Comparison of ENCODE assay signal across 20 cellular contexts in the genomic region with DNA sequence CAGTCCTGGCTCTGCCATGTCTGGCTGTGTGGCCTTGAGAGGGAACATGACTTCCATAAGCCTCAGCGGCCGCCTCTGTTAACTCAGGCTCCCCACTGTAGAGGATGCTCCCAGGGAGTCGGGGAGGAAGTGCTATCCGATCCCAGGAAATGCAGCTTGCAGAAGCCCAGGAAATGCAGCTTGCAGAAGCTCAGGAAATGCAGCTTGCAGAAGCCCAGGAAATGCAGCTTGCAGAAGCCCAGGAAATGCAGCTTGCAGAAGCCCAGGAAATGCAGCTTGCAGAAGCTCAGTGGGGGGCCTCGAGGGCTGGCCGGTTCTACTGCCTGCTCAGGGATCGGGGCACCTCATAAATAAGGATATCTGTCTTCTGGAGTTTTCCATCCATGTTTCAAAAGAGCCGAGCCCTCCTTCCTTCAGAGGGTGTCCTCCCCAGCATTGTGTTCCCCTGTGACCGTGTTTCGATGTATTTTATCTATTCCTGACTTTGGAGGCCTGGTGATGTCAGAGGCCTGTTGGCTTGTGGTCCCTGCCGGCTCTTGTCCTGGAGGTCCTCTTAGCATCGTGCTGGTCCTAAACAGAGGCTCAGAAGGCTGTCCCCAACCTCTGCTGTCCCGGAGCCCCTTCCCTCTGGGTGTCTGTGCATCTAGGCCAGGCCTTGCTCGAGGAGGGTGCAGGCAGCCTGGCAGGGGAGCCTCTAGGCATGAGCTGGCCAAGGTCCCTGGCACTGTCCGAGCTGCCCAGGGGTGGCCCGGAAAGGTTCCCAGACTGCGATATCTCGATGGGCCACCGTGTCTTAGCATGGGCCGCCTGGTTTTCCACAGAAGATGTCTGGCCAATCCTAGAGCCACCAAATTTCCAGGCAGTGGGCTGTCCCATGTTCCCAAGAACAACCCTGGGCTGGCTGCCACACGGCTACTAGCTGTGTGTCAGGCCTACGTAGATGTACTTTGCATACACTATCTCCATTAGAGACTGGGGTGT. TPM values are rescaled to one million over a fixed set of nuclear protein-coding genes. Genes with fewer than 3 reads are reported as not detected.
DNase-seq lines count a peak whose midpoint lies in the region; ATAC-seq, FAIRE-seq and TF ChIP-seq lines count a peak whose summit lies in the region.
"Had no signal": no experiment of that assay in that cellular context is flagged by ENCODE, and none has a peak within 500 bp of the region (broad histone marks: within the 10 kb centered on the region; RNA-seq: fewer than 3 reads in every experiment).

No MANE protein-coding gene starts in this region.

- no peak overlapping the region for H2BK15ac ChIP-seq in H9 (ENCODE audit: low read depth, low read length)

- no peaks in the 10 kb centered on the region for H3K79me1 ChIP-seq in H9 (ENCODE audit: insufficient read depth, low read depth, low read length, poor library complexity, severe bottlenecking)

- H3K36me3 ChIP-seq in K562 (ENCODE audit: control insufficient read depth, insufficient read depth, low read length) (no peaks in the 10 kb centered on the region), kidney (ENCODE audit: control insufficient read depth in 1 of 2, insufficient read depth in 2 of 2, low read length in 2 of 2) (no peaks in the 10 kb centered on the region), stomach (no peaks in the 10 kb centered on the region), mammary epithelial cell (ENCODE audit: insufficient read depth, low read length) (no peaks in the 10 kb centered on the region)
- H3K36me3 ChIP-seq: BE2C, ovary, tibial nerve had no signal

- no peak overlapping the region for H3K4me3 ChIP-seq in K562
- no peak overlapping the region for H3K4me3 ChIP-seq in kidney (ENCODE audit: low read length in 2 of 2)
- no peak overlapping the region for H3K4me3 ChIP-seq in stomach
- H3K4me3 ChIP-seq in mammary epithelial cell (replicated peaks in 1 of 3; ENCODE audit: insufficient read depth in 1 of 3, low read depth in 2 of 3, low read length in 3 of 3) = no peak overlapping the region
- H3K4me3 ChIP-seq: ovary, tibial nerve had no signal

- H3K27me3 ChIP-seq in H9 (ENCODE audit: insufficient read depth, low read length) = no peaks in the 10 kb centered on the region
- peaks cover 0 to 17% of the 10 kb centered on the region in 2 experiments; a peak in 3 of 5 replicates for H3K27me3 ChIP-seq in K562 (ENCODE audit: control insufficient read depth in 2 of 2, insufficient read depth in 2 of 2, low read length in 2 of 2)
- no peaks in the 10 kb centered on the region for H3K27me3 ChIP-seq in stomach
- no peaks in the 10 kb centered on the region for H3K27me3 ChIP-seq in mammary epithelial cell (ENCODE audit: insufficient read depth, low read length)
- H3K27me3 ChIP-seq: BE2C, ovary, tibial nerve had no signal

- no peak overlapping the region for H3K4ac ChIP-seq in H9 (ENCODE audit: low read depth, low read length)

- no peak overlapping the region for H4K8ac ChIP-seq in H9 (replicated peaks; ENCODE audit: insufficient read length, low read depth, low read length)

- H2BK12ac ChIP-seq in H9 (ENCODE audit: insufficient read length, low read depth, low read length) = no peak overlapping the region

- no peak overlapping the region for H2AK5ac ChIP-seq in H9 (ENCODE audit: insufficient read length, low read length)

- TF ChIP-seq CTCF in H9 (conservative IDR thresholded peaks at IDR 0.05) (no peak), K562 (IDR thresholded peaks at IDR 0.05 in 2 of 3, conservative IDR thresholded peaks at IDR 0.05 in 1 of 3; ENCODE audit: insufficient read depth in 2 of 3, low read depth in 1 of 3, low read length in 3 of 3) (no peak), kidney (IDR thresholded peaks at IDR 0.05; ENCODE audit: borderline replicate concordance, extremely low read depth, insufficient read depth) (no peak), stomach (IDR thresholded peaks at IDR 0.05) (no peak), mammary epithelial cell (conservative IDR thresholded peaks at IDR 0.05 in 1 of 2, IDR thresholded peaks at IDR 0.05 in 1 of 2; ENCODE audit: extremely low read depth in 1 of 2, insufficient read depth in 1 of 2, low read depth in 1 of 2, low read length in 2 of 2) (no peak)

- TF ChIP-seq POLR2A in K562 (conservative IDR thresholded peaks at IDR 0.05) (no peak), stomach (IDR thresholded peaks at IDR 0.05) (no peak)

- H3K79me2 ChIP-seq in H9 (ENCODE audit: insufficient read depth, low read length) (no peaks in the 10 kb centered on the region), K562 (ENCODE audit: control insufficient read depth, insufficient read depth, low read length) (no peaks in the 10 kb centered on the region), mammary epithelial cell (ENCODE audit: insufficient read depth, low read length) (no peaks in the 10 kb centered on the region)

- no peak overlapping the region for H3K4me3 Mint-ChIP-seq in H9

- H2BK120ac ChIP-seq in H9 (ENCODE audit: low read depth, low read length, poor library complexity, severe bottlenecking) = no peak overlapping the region

- intact Hi-C loops in K562 (cut with micrococcal nuclease) = loop anchor here (10.0 kb wide), 4 partner anchors 84 to 514 kb away; partner anchors contain the start of genes CCND1 and MYEOV
- intact Hi-C loops in kidney (cut with DNase I) = no loop called here
- intact Hi-C loops in stomach (cut with DNase I; ENCODE audit: low total_unique reads) = no loop called here
- intact Hi-C loops in mammary epithelial cell (cut with micrococcal nuclease) = loop anchor here (1.0 to 5.0 kb wide), 6 partner anchors 109 to 512 kb away; no protein-coding TSS in a partner anchor

- in situ Hi-C loops in K562 (cut with MboI) (no loop called here), mammary epithelial cell (cut with MboI; ENCODE audit: low sequenced_read_pairs in 2 of 2) (no loop called here)

- no peak overlapping the region for H4K5ac ChIP-seq in H9 (ENCODE audit: insufficient read length, low read depth, low read length)

- H3K27ac Mint-ChIP-seq in H9 = no peak overlapping the region; a peak in 1 of 7 replicates

- H3K9me3 ChIP-seq in H9 (ENCODE audit: control insufficient read depth, low read depth, low read length) = peaks cover 10% of the 10 kb centered on the region
- H3K9me3 ChIP-seq in K562 (replicated peaks; ENCODE audit: control insufficient read depth, insufficient read depth, low read depth, low read length) = no peaks in the 10 kb centered on the region
- H3K9me3 ChIP-seq in kidney (ENCODE audit: control insufficient read depth in 1 of 2, low read length in 2 of 2) = peaks cover 0 to 9% of the 10 kb centered on the region in 2 donors
- H3K9me3 ChIP-seq in stomach = peaks cover 0 to 6% (median 2%) of the 10 kb centered on the region in 4 donors
- H3K9me3 ChIP-seq in mammary epithelial cell (replicated peaks; ENCODE audit: insufficient read depth, low read length) = peaks cover 12% of the 10 kb centered on the region
- H3K9me3 ChIP-seq: BE2C, ovary had no signal

- BruUV-seq in K562 (replicated peaks; lab: Mats Ljungman, UMichigan) (no TSS peak), mammary epithelial cell (replicated peaks; lab: Mats Ljungman, UMichigan) (no TSS peak)

- peaks cover 6% of the 10 kb centered on the region for H3K27me3 Mint-ChIP-seq in H9 (ENCODE audit: low read depth)

- H3K56ac ChIP-seq in H9 (ENCODE audit: insufficient read length, low read depth, low read length) = no peak overlapping the region

- no CpG with 5 or more reads among the region's 22 CpGs for WGBS in H9 (ENCODE audit: extremely low coverage, insufficient read length, low lambda C conversion rate)
- WGBS in K562 (ENCODE audit: insufficient coverage, low coverage, missing lambda C conversion rate) = 24% methylated on average over 22 of the region's 22 CpGs
- 59 to 78% (median 69%) methylated on average over 15 to 22 of the region's 22 CpGs for WGBS in stomach, 5 donors
- WGBS in mammary epithelial cell (ENCODE audit: low coverage, missing lambda C conversion rate) = 85% methylated on average over 19 of the region's 22 CpGs

- CTCF ChIA-PET in K562 (lab: Yijun Ruan, JAX; ENCODE audit: low intra/inter-chr PET ratio) (interaction anchor here (1.0 to 1.2 kb wide), 3 partner anchors 109 to 513 kb away, joined by 3 read pairs; no protein-coding TSS in a partner anchor), mammary epithelial cell (lab: Charles Lee; ENCODE audit: low non-redundant PET) (interaction anchor here (0.7 to 1.1 kb wide), 7 partner anchors 8 to 544 kb away, joined by 3 to 5 read pairs (median 3); no protein-coding TSS in a partner anchor)

- no peak overlapping the region for H4K91ac ChIP-seq in H9 (ENCODE audit: insufficient read length, low read depth, low read length)

- POLR2A ChIA-PET in K562 (lab: Yijun Ruan, JAX) = interaction anchor here (0.8 to 0.9 kb wide), 2 partner anchors 12 to 22 kb away, joined by 3 to 4 read pairs; no protein-coding TSS in a partner anchor

- no peak overlapping the region for H3K14ac ChIP-seq in H9 (ENCODE audit: insufficient read depth, low read length)

- TF ChIP-seq RAD21 in K562 (CRISPR knock-in tag; conservative IDR thresholded peaks at IDR 0.05 in 1 of 2, IDR thresholded peaks at IDR 0.05 in 1 of 2) = no peak

- no peak overlapping the region for H3K9ac ChIP-seq in H9 (ENCODE audit: extremely low read depth, insufficient read length, low read length)
- H3K9ac ChIP-seq in K562 (ENCODE audit: insufficient read depth in 1 of 2, low read depth in 2 of 2, low read length in 2 of 2) = no peak overlapping the region
- H3K9ac ChIP-seq in kidney (ENCODE audit: low read length in 2 of 2) = peak overlapping the region in 1 of 2 donors; percentile 24
- H3K9ac ChIP-seq in mammary epithelial cell (ENCODE audit: insufficient read depth, low read length) = no peak overlapping the region

- peak; percentile 54 for ATAC-seq in K562
- no peak for ATAC-seq in GM19455 (IDR thresholded peaks at IDR 0.05; ENCODE audit: unreplicated experiment)
- ATAC-seq in HG02938 (IDR thresholded peaks at IDR 0.05; ENCODE audit: unreplicated experiment) = no peak
- ATAC-seq: activated CD4-positive, CD25-positive, alpha-beta regulatory T cell treated with anti-CD3 and anti-CD28 coated beads, Interleukin-2, amount 50 U/mL, for 24 hours had no signal

- H2AFZ ChIP-seq in H9 (ENCODE audit: low read length) (no peak overlapping the region), K562 (ENCODE audit: low read depth, low read length) (no peak overlapping the region), mammary epithelial cell (ENCODE audit: low read depth, low read length) (no peak overlapping the region)

- no peak overlapping the region for H3K27ac ChIP-seq in H9 (ENCODE audit: insufficient read length, low read depth, low read length)
- H3K27ac ChIP-seq in K562 (ENCODE audit: extremely low read depth, low read depth, low read length) = no peak overlapping the region
- no peak overlapping the region for H3K27ac ChIP-seq in kidney (ENCODE audit: low read depth in 2 of 2, low read length in 2 of 2)
- peak overlapping the region; percentile 15 to 77 (median 66) for H3K27ac ChIP-seq in stomach
- H3K27ac ChIP-seq in mammary epithelial cell (ENCODE audit: insufficient read depth, low read depth, low read length) = no peak overlapping the region
- H3K27ac ChIP-seq: ovary had no signal

- DNase-seq in H9 (peak; percentile 34), K562 (ENCODE audit: extremely low read depth in 1 of 4, low spot score in 3 of 4) (no peak), kidney (peak; percentile 50), stomach (peak; percentile 83), mammary epithelial cell (no peak), NOMO-1 treated with dmso at 0.1 percent for 144 hours (lab: John Stamatoyannopoulos, UW; ENCODE audit: unreplicated experiment) (no peak)
- DNase-seq: activated CD8-positive, alpha-beta memory T cell treated with anti-CD3 and anti-CD28 coated beads, Interleukin-2, amount 50 U/mL, for 4 hours; activated naive CD4-positive, alpha-beta T cell; NCI-H1694; T-helper 2 cell had no signal

- TF ChIP-seq EP300 in K562 (IDR thresholded peaks at IDR 0.05; ENCODE audit: low read length) (no peak), stomach (IDR thresholded peaks at IDR 0.05) (no peak)

- FAIRE-seq in K562 (lab: Jason Lieb, UNC) = no peak
- FAIRE-seq in kidney (lab: Jason Lieb, UNC) = no peak
- FAIRE-seq: small intestine had no signal

- no peak overlapping the region for H2BK5ac ChIP-seq in H9 (ENCODE audit: insufficient read length, low read length)

- H4K20me1 ChIP-seq in H9 (ENCODE audit: control insufficient read depth, insufficient read depth, insufficient read length) (no peaks in the 10 kb centered on the region), K562 (replicated peaks; ENCODE audit: control insufficient read depth, insufficient read depth, low read length) (no peaks in the 10 kb centered on the region), mammary epithelial cell (ENCODE audit: insufficient read depth, low read length) (no peaks in the 10 kb centered on the region)

- no peaks in the 10 kb centered on the region for H3K23me2 ChIP-seq in H9 (ENCODE audit: insufficient read length, low read depth, low read length, poor library complexity, severe bottlenecking)

- H3K9me1 ChIP-seq in K562 (ENCODE audit: control insufficient read depth, insufficient read depth, low read length) = no peaks in the 10 kb centered on the region

- H3K4me1 ChIP-seq in H9 (ENCODE audit: insufficient read depth, low read length) (no peaks in the 10 kb centered on the region), K562 (replicated peaks in 1 of 2; ENCODE audit: control insufficient read depth in 2 of 2, insufficient read depth in 2 of 2, low read length in 2 of 2) (peaks cover 3 to 6% of the 10 kb centered on the region in 2 experiments; a peak in 2 of 5 replicates), kidney (ENCODE audit: control insufficient read depth in 1 of 2, insufficient read depth in 1 of 2, low read depth in 1 of 2, low read length in 2 of 2) (peaks cover 14 to 15% of the 10 kb centered on the region in 2 donors), stomach (peaks cover 12 to 45% (median 31%) of the 10 kb centered on the region in 4 donors), mammary epithelial cell (ENCODE audit: insufficient read depth, low read length) (peaks cover 4% of the 10 kb centered on the region)
- H3K4me1 ChIP-seq: BE2C had no signal

- H2BK20ac ChIP-seq in H9 (ENCODE audit: low read depth, low read length, poor library complexity, severe bottlenecking) = no peak overlapping the region

- H3K9me3 Mint-ChIP-seq in H9 = peaks cover 27 to 31% of the 10 kb centered on the region in 2 experiments

- H3K4me2 ChIP-seq in H9 (ENCODE audit: insufficient read depth, insufficient read length, low read length) = no peak overlapping the region
- no peak overlapping the region for H3K4me2 ChIP-seq in K562 (ENCODE audit: insufficient read depth, low read length)
- H3K4me2 ChIP-seq in mammary epithelial cell (ENCODE audit: insufficient read depth, low read depth, low read length) = no peak overlapping the region

- peaks cover 5 to 10% of the 10 kb centered on the region in 2 experiments for H3K4me1 Mint-ChIP-seq in H9

- peaks cover 15 to 28% (median 15%) of the 10 kb centered on the region in 3 experiments; a peak in 5 of 7 replicates for H3K36me3 Mint-ChIP-seq in H9 (ENCODE audit: insufficient read depth in 1 of 3, low read depth in 3 of 3)

- dilution Hi-C loops in mammary epithelial cell (cut with HindIII; ENCODE audit: low sequenced_read_pairs) = no loop called here

- H3K23ac ChIP-seq in H9 (ENCODE audit: insufficient read length, low read depth, low read length) = no peak overlapping the region

- peak overlapping the region; percentile 9 for H3K18ac ChIP-seq in H9 (ENCODE audit: insufficient read length, low read depth, low read length)

- no peak overlapping the region for H3T11ph ChIP-seq in H9 (ENCODE audit: low read length)

RNA-seq across cellular contexts. Expression of gene SMIM38, which starts 24.9 kb away (rescaled TPM):
- total RNA-seq in H9 (2021) (0.09 and 0.13 TPM in 2 replicates), K562 (2014; rRNA removed) (0.33 and 1.2 TPM in 2 replicates), K562 (2014; rRNA removed; fragmentation: Illumina TruSeq; extraction: Trizol) (0.06 and 0.15 TPM in 2 replicates), K562 (2015; rRNA removed; fragmentation: Illumina TruSeq; extraction: Trizol) (0.11 and 0.14 TPM in 2 replicates), K562 (2021) (0.27 and 0.38 TPM in 2 replicates), kidney (0.63 TPM), stomach (10 to 100 TPM in 2 of 5 donors, 1 to 10 TPM in 2, not detected in 1; 1.2 to 31.2 (median 14.7) TPM), mammary epithelial cell (under 1 TPM in 1 of 2 donors, not detected in 1; 0.50 TPM)
- total RNA-seq in K562 (2011; cell fraction: chromatin; rRNA removed; ENCODE audit: low replicate concordance) = 4.9 and 7.8 TPM in 2 replicates
- total RNA-seq in K562 (2011; cell fraction: nucleolus; rRNA removed) = 5.0 and 7.9 TPM in 2 replicates
- 4.7 and 5.7 TPM in 2 replicates for total RNA-seq in K562 (2011; cell fraction: nucleoplasm; rRNA removed)
- polyA plus RNA-seq in K562 (2011; rRNA removed) (0.34 and 0.99 TPM in 2 replicates), K562 (2014; fragmentation: Illumina TruSeq; extraction: Trizol) (0.21 TPM in 2 replicates), K562 (2014; fragmentation: Nextera tagmentation; extraction: Ambion mirVana) (not detected), K562 (2014; rRNA removed) (0.07 and 0.36 TPM in 2 replicates), kidney (ENCODE audit: insufficient read depth, low read depth, low replicate concordance) (0.19 TPM), stomach (10 to 100 TPM in 1 of 3 donors, 1 to 10 TPM in 2; 1.9 to 22.7 (median 8.1) TPM), mammary epithelial cell (not detected)
- polyA plus RNA-seq in K562 (2011; cell fraction: cytosol; rRNA removed) = 0.35 and 0.67 TPM in 2 replicates
- polyA plus RNA-seq in K562 (2011; cell fraction: nucleus; rRNA removed) = 1.3 and 4.0 TPM in 2 replicates
- polyA plus RNA-seq in K562 (2012) = 0.12 and 0.68 TPM in 2 replicates
- polyA minus RNA-seq in K562 (2011; rRNA and poly(A)+ RNA removed) = 0.24 and 1.5 TPM in 2 replicates
- 1.7 and 1.9 TPM in 2 replicates for polyA minus RNA-seq in K562 (2011; cell fraction: cytosol; rRNA and poly(A)+ RNA removed)
- polyA minus RNA-seq in K562 (2011; cell fraction: nucleus; rRNA and poly(A)+ RNA removed) = 1.1 and 1.3 TPM in 2 replicates
- not detected for polyA minus RNA-seq in mammary epithelial cell
- total RNA-seq: H4, HT-29, MCF 10A had no signal

Comparison
In these comparisons a context has a peak if more than half of its experiments do, and no peak if none do; other contexts are left out.
1. DNase-seq: peak in H9 (single experiment), kidney (single experiment) and stomach (single experiment); none in K562 (0 of 4), mammary epithelial cell (single experiment) and NOMO-1 treated with dmso at 0.1 percent for 144 hours (single experiment).
2. H3K27ac ChIP-seq: peak in stomach (5 of 5); none in H9 (single experiment), K562 (single experiment), kidney (0 of 2) and mammary epithelial cell (single experiment).
3. intact Hi-C loops: an anchor here in K562 (10.0 kb wide) and mammary epithelial cell (1.0 to 5.0 kb wide); none called in kidney and stomach.